Comparison of ENCODE assay signal across 21 cellular contexts in the genomic region with DNA sequence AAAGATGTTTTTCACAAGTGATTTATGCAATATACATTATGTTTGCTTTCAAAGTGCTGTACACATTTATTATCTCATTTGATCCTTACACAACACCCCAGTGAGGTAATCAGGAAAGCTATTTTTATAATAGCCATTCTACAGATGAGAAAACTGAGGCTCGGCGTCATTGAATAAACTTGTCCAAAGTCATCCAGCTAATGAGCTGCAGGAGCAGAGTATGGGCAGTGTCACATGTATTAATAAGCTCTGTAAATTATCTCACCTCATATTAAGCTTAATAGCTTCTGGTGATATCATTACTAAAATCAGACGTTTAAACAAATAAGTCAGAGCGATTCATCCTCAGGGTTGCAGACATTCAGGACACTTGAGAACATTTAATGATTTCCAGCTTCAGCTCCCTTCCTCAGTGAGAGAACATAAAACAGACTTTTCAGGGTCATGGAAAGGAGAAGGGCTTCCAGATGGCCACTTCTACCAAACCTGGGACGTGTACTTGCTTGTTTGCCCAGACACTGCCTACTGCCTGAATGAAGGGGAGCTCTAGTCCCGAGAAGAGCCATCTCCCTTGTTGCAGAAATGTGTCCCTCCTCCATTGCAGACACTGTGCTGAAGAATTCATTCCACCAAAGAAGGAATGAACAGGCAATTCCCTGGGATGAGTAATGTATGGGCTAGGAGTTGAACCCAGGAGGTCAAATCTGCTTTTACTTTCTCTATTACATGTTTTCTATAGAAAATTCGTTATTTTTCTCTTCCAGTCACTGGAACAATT. TPM values are rescaled to one million over a fixed set of nuclear protein-coding genes. Genes with fewer than 3 reads are reported as not detected.
A peak's percentile ranks its signal among the peaks of the same experiment; 100 is the strongest.
DNase-seq lines count a peak whose midpoint lies in the region; ATAC-seq and TF ChIP-seq lines count a peak whose summit lies in the region.
"Had no signal": no experiment of that assay in that cellular context is flagged by ENCODE, and none has a peak within 500 bp of the region (broad histone marks: within the 10 kb centered on the region; RNA-seq: fewer than 3 reads in every experiment).

No MANE protein-coding gene starts in this region.

- H2AFZ ChIP-seq in GM23248 = peak overlapping the region; percentile 23; the same call in 1 of the 2 replicates

- H4K20me1 ChIP-seq in GM23248 (ENCODE audit: insufficient read depth) = no peaks in the 10 kb centered on the region

- no peak; the same call in 2 of the 3 replicates for ATAC-seq in RWPE2 (ENCODE audit: low read depth)
- no peak for ATAC-seq in natural killer cell
- ATAC-seq: effector memory CD8-positive, alpha-beta T cell; left lung had no signal

- no peaks in the 10 kb centered on the region for H3K36me3 ChIP-seq in GM23248 (ENCODE audit: low read depth)
- H3K36me3 ChIP-seq in RWPE2 (ENCODE audit: low read depth) = no peaks in the 10 kb centered on the region
- H3K36me3 ChIP-seq: adrenal gland, left lung, ovary, vagina had no signal

- TF ChIP-seq CTCF in RWPE2 (IDR thresholded peaks at IDR 0.05; ENCODE audit: poor library complexity, severe bottlenecking) = no peak
- TF ChIP-seq CTCF in fibroblast of villous mesenchyme (IDR thresholded peaks at IDR 0.05; ENCODE audit: insufficient read depth, low read depth, low read length) = no peak
- no peak for TF ChIP-seq CTCF in natural killer cell (IDR thresholded peaks at IDR 0.05)

- no peak overlapping the region for H3K9ac ChIP-seq in GM23248

- H3K4me3 ChIP-seq in GM23248 = no peak overlapping the region
- H3K4me3 ChIP-seq in RWPE2 (ENCODE audit: severe bottlenecking) = no peak overlapping the region
- H3K4me3 ChIP-seq in fibroblast of villous mesenchyme (ENCODE audit: low read depth, low read length) = no peak overlapping the region
- H3K4me3 ChIP-seq: adrenal gland, left lung, ovary, vagina had no signal

- H3K4me1 ChIP-seq in GM23248 (ENCODE audit: insufficient read depth) (peaks cover 57% of the 10 kb centered on the region), RWPE2 (ENCODE audit: insufficient read depth, poor library complexity, severe bottlenecking) (peaks cover 5% of the 10 kb centered on the region)

- no peak overlapping the region for H3K4me3 Mint-ChIP-seq in natural killer cell
- H3K4me3 Mint-ChIP-seq: central memory CD8-positive, alpha-beta T cell; effector memory CD8-positive, alpha-beta T cell had no signal

- H3K4me2 ChIP-seq in GM23248 (ENCODE audit: unreplicated experiment) = peak overlapping the region; percentile 15

- no peaks in the 10 kb centered on the region for H3K9me3 Mint-ChIP-seq in natural killer cell

- no peak overlapping the region for H3K27ac Mint-ChIP-seq in natural killer cell
- H3K27ac Mint-ChIP-seq: effector memory CD8-positive, alpha-beta T cell had no signal

- H3K27me3 Mint-ChIP-seq in natural killer cell (ENCODE audit: low read depth in 2 of 2) = no peaks in the 10 kb centered on the region
- H3K27me3 Mint-ChIP-seq: central memory CD8-positive, alpha-beta T cell; effector memory CD8-positive, alpha-beta T cell had no signal

- H3K4me1 Mint-ChIP-seq in natural killer cell = no peaks in the 10 kb centered on the region
- H3K4me1 Mint-ChIP-seq: central memory CD8-positive, alpha-beta T cell had no signal

- no peak overlapping the region for H3K27ac ChIP-seq in GM23248
- peak overlapping the region; percentile 8 for H3K27ac ChIP-seq in RWPE2 (ENCODE audit: poor library complexity, severe bottlenecking)
- H3K27ac ChIP-seq: adrenal gland, left lung, ovary, vagina had no signal

- intact Hi-C loops in natural killer cell (cut with micrococcal nuclease) = no loop called here

- 30 to 31% methylated on average over 7 of the region's 7 CpGs for WGBS in GM23248 (ENCODE audit: low coverage in 1 of 2, low lambda C conversion rate in 2 of 2, missing lambda C conversion rate in 2 of 2), 2 experiments

- H3K79me2 ChIP-seq in GM23248 (ENCODE audit: insufficient read depth) = no peaks in the 10 kb centered on the region

- H3K27me3 ChIP-seq in GM23248 (replicated peaks; ENCODE audit: insufficient read depth) = no peaks in the 10 kb centered on the region
- no peaks in the 10 kb centered on the region for H3K27me3 ChIP-seq in RWPE2 (ENCODE audit: insufficient read depth, poor library complexity, severe bottlenecking)
- H3K27me3 ChIP-seq: adrenal gland, left lung, ovary, vagina had no signal

- peaks cover 43% of the 10 kb centered on the region for H3F3A ChIP-seq in GM23248 (ENCODE audit: insufficient read depth)

- DNase-seq in AG20443 (ENCODE audit: low spot score) = peak; percentile 24
- DNase-seq in GM23248 = peak; percentile 56
- no peak for DNase-seq in RWPE2 (ENCODE audit: low spot score)
- DNase-seq in fibroblast of villous mesenchyme (ENCODE audit: low read depth) = peak; percentile 52
- no peak for DNase-seq in natural killer cell
- DNase-seq in UCSD-AML1 (lab: John Stamatoyannopoulos, UW; ENCODE audit: unreplicated experiment) = no peak
- no peak for DNase-seq in GOT3 (lab: John Stamatoyannopoulos, UW)
- DNase-seq in NCI-H2107 treated with DMSO at 0.1 percent for 48 hours (lab: John Stamatoyannopoulos, UW; ENCODE audit: unreplicated experiment) = no peak
- DNase-seq: adrenal gland; AML-193; COR-L47; effector memory CD8-positive, alpha-beta T cell; KG1; left lung; NCI-H1092; NCI-H345; ovary; SIG-M5; stimulated activated CD4-positive, alpha-beta T cell treated with anti-CD3 and anti-CD28 coated beads, Interleukin-4, amount 100 ng/mL, for 1 hour had no signal

- in situ Hi-C loops in GM23248 (cut with MboI) = no loop called here

- no peaks in the 10 kb centered on the region for H3K36me3 Mint-ChIP-seq in natural killer cell

- no peaks in the 10 kb centered on the region for H3K9me2 ChIP-seq in GM23248 (ENCODE audit: insufficient read depth)

- H3K9me3 ChIP-seq in GM23248 (ENCODE audit: low read depth) (no peaks in the 10 kb centered on the region), RWPE2 (ENCODE audit: severe bottlenecking) (no peaks in the 10 kb centered on the region)
- H3K9me3 ChIP-seq: adrenal gland, left lung, ovary, vagina had no signal

RNA-seq across cellular contexts. Expression of gene FZD1, which starts 20.5 kb away (rescaled TPM):
- 15.1 and 18.5 TPM in 2 replicates for total RNA-seq in GM23248 (2014; rRNA removed; shearing (Covaris generic))
- polyA plus RNA-seq in GM23248 (2016; fragmentation: Nextera tagmentation; extraction: Ambion mirVana) = 3.8 and 4.0 TPM in 2 replicates
- total RNA-seq in fibroblast of villous mesenchyme (5.2 and 9.0 TPM in 2 replicates), natural killer cell (under 1 TPM; 0.14 to 0.80 (median 0.65) TPM)

Comparison
In these comparisons a context has a peak if more than half of its experiments do, and no peak if none do; other contexts are left out.
1. DNase-seq: peak in AG20443 (single experiment), GM23248 (single experiment) and fibroblast of villous mesenchyme (single experiment); none in RWPE2 (single experiment), natural killer cell (single experiment), UCSD-AML1 (single experiment), GOT3 (single experiment) and NCI-H2107 treated with DMSO at 0.1 percent for 48 hours (single experiment).